In genomic region chr1:26237230-26237966, GRCh38 we compare ENCODE assay signal across 12 cellular contexts. TPM values are rescaled to one million over a fixed set of nuclear protein-coding genes. Genes with fewer than 3 reads are reported as not detected.
DNase-seq lines count a peak whose midpoint lies in the region; ATAC-seq and TF ChIP-seq lines count a peak whose summit lies in the region.
"Had no signal": no experiment of that assay in that cellular context is flagged by ENCODE, and none has a peak within 500 bp of the region (broad histone marks: within the 10 kb centered on the region; RNA-seq: fewer than 3 reads in every experiment).

No MANE protein-coding gene starts in this region.

- H3K27me3 ChIP-seq in ovary: no peaks in the 10 kb centered on the region
- H3K27me3 ChIP-seq: upper lobe of left lung had no signal

- H3K27ac Mint-ChIP-seq in activated T-helper 17 cell treated with anti-CD3 and anti-CD28 coated beads, Interleukin-2, amount 50 U/mL, for 72 hours: peak overlapping the region; percentile 21

- no peak for ATAC-seq in activated T-helper 17 cell treated with anti-CD3 and anti-CD28 coated beads, Interleukin-2, amount 50 U/mL, for 72 hours (replicated peaks)

- WGBS in ovary, 3 donors: 80 to 88% (median 81%) methylated on average over 6 of the region's 6 CpGs

- no peak for TF ChIP-seq EP300 in ovary (IDR thresholded peaks at IDR 0.05)

- no peak overlapping the region for H3K27ac ChIP-seq in ovary
- H3K27ac ChIP-seq: 22Rv1, skin epidermis, upper lobe of left lung had no signal

- intact Hi-C loops in ovary (cut with DNase I): no loop called here

- H3K9me3 Mint-ChIP-seq in activated T-helper 17 cell treated with anti-CD3 and anti-CD28 coated beads, Interleukin-2, amount 50 U/mL, for 72 hours: no peaks in the 10 kb centered on the region

- H3K4me1 ChIP-seq in ovary (ENCODE audit: insufficient read depth): peaks cover 2% of the 10 kb centered on the region

- no peaks in the 10 kb centered on the region for H3K9me3 ChIP-seq in ovary
- H3K9me3 ChIP-seq: upper lobe of left lung had no signal

- H3K36me3 Mint-ChIP-seq in activated T-helper 17 cell treated with anti-CD3 and anti-CD28 coated beads, Interleukin-2, amount 50 U/mL, for 72 hours (ENCODE audit: low read depth): peaks cover 44% of the 10 kb centered on the region

- no peak for TF ChIP-seq CTCF in ovary (IDR thresholded peaks at IDR 0.05)

- H3K4me3 ChIP-seq in ovary: no peak overlapping the region
- H3K4me3 ChIP-seq: skin epidermis, upper lobe of left lung had no signal

- no peaks in the 10 kb centered on the region for H3K36me3 ChIP-seq in ovary
- H3K36me3 ChIP-seq: upper lobe of left lung had no signal

- DNase-seq in DMS 273 (lab: John Stamatoyannopoulos, UW; ENCODE audit: unreplicated experiment) (peak; percentile 56), DMS 273 treated with DMSO at 0.1 percent for 48 hours (lab: John Stamatoyannopoulos, UW) (no peak), LHCN-M2 (ENCODE audit: low read depth) (peak; percentile 32), myocyte (ENCODE audit: low read depth) (peak; percentile 36), ovary (no peak), NCI-H345 (lab: John Stamatoyannopoulos, UW) (no peak), NCI-H2196 (lab: John Stamatoyannopoulos, UW; ENCODE audit: unreplicated experiment) (no peak)
- DNase-seq: activated gamma-delta T cell, upper lobe of left lung had no signal

- peaks cover 15% of the 10 kb centered on the region for H3K4me1 Mint-ChIP-seq in activated T-helper 17 cell treated with anti-CD3 and anti-CD28 coated beads, Interleukin-2, amount 50 U/mL, for 72 hours

- no peaks in the 10 kb centered on the region for H3K27me3 Mint-ChIP-seq in activated T-helper 17 cell treated with anti-CD3 and anti-CD28 coated beads, Interleukin-2, amount 50 U/mL, for 72 hours

- H3K4me3 Mint-ChIP-seq in activated T-helper 17 cell treated with anti-CD3 and anti-CD28 coated beads, Interleukin-2, amount 50 U/mL, for 72 hours: peak overlapping the region; percentile 48

- TF ChIP-seq POLR2A in ovary (IDR thresholded peaks at IDR 0.05): no peak

RNA-seq across cellular contexts. Expression of gene CEP85, which starts 3.4 kb away (rescaled TPM):
- total RNA-seq in LHCN-M2 (2014; rRNA removed) (17.8 and 20.8 TPM in 2 replicates), myocyte (13.0 and 22.6 TPM in 2 replicates), ovary (1 to 10 TPM; 2.3 to 8.4 (median 4.0) TPM)
- polyA plus RNA-seq in LHCN-M2 (2012): 9.5 TPM
- total RNA-seq in activated T-helper 17 cell treated with anti-CD3 and anti-CD28 coated beads, Interleukin-2, amount 50 U/mL, for 72 hours: 10 to 100 TPM; 34.8 to 37.7 TPM
- polyA plus RNA-seq in myocyte (2012): 13.8 TPM
- polyA plus RNA-seq in ovary: 1 to 10 TPM; 2.0 to 4.4 TPM

RNA-seq across cellular contexts. Expression of gene SH3BGRL3, which starts 42.5 kb away (rescaled TPM):
- total RNA-seq in LHCN-M2 (2014; rRNA removed) (221 and 264 TPM in 2 replicates), myocyte (49.0 and 51.4 TPM in 2 replicates), ovary (100 to 1,000 TPM in 1 of 7 donors, 10 to 100 TPM in 6; 18.6 to 117 (median 58.3) TPM)
- 980 TPM for polyA plus RNA-seq in LHCN-M2 (2012)
- 100 to 1,000 TPM; 258 to 280 TPM for total RNA-seq in activated T-helper 17 cell treated with anti-CD3 and anti-CD28 coated beads, Interleukin-2, amount 50 U/mL, for 72 hours
- 449 TPM for polyA plus RNA-seq in myocyte (2012)
- 100 to 1,000 TPM in 1 of 2 donors, 10 to 100 TPM in 1; 57.8 to 242 TPM for polyA plus RNA-seq in ovary

RNA-seq across cellular contexts. Expression of gene CATSPER4, which starts 47.0 kb away (rescaled TPM):
- total RNA-seq in LHCN-M2 (2014; rRNA removed): not detected in 2 replicates
- polyA plus RNA-seq in LHCN-M2 (2012): not detected
- total RNA-seq in activated T-helper 17 cell treated with anti-CD3 and anti-CD28 coated beads, Interleukin-2, amount 50 U/mL, for 72 hours: not detected
- total RNA-seq in myocyte: not detected in 2 replicates
- polyA plus RNA-seq in myocyte (2012): not detected
- not detected for total RNA-seq in ovary
- not detected for polyA plus RNA-seq in ovary
- total RNA-seq: upper lobe of left lung had no signal

Comparison
In these comparisons a context has a peak if more than half of its experiments do, and no peak if none do; other contexts are left out.
1. DNase-seq: peak in DMS 273 (single experiment), LHCN-M2 (single experiment) and myocyte (single experiment); none in DMS 273 treated with DMSO at 0.1 percent for 48 hours (single experiment), ovary (0 of 5), NCI-H345 (single experiment) and NCI-H2196 (single experiment).